ENCODE assay signal across 7 cellular contexts in genomic region chr17:64830631-64830941, GRCh38.
DNase-seq lines count a peak whose midpoint lies in the region; ATAC-seq and TF ChIP-seq lines count a peak whose summit lies in the region.
"Not testable (repeated sequence)": the region's sequence is repeated elsewhere in the genome, so short reads cannot be mapped to it uniquely, and the experiment has no call there.

No MANE protein-coding gene starts in this region.

- H3K4me1 ChIP-seq in Loucy (ENCODE audit: insufficient read depth, low read length, poor library complexity, severe bottlenecking) (peaks cover 13% of the 10 kb centered on the region), mucosa of rectum (ENCODE audit: control insufficient read depth in 2 of 2, insufficient read depth in 2 of 2, low read length in 2 of 2) (peaks cover 10 to 12% of the 10 kb centered on the region in 2 donors)
- H3K4me1 ChIP-seq in colonic mucosa: not testable (repeated sequence)

- H3K36me3 ChIP-seq in Loucy (ENCODE audit: insufficient read depth, low read length); colonic mucosa; mucosa of rectum (ENCODE audit: control insufficient read depth in 2 of 2, insufficient read depth in 2 of 2, low read length in 2 of 2): not testable (repeated sequence)

- not testable (repeated sequence) for H2AFZ ChIP-seq in Loucy (ENCODE audit: low read length)

- DNase-seq in T-helper 2 cell treated with Interferon-gamma antibody and Interleukin-4, amounts not matched to agents 5 μg/mL and 100 μg/mL, for 36 hours (ENCODE audit: low spot score); colonic mucosa; left ventricle myocardium superior; stimulated activated effector memory CD8-positive, alpha-beta T cell treated with anti-CD3 and anti-CD28 coated beads, Interleukin-12 subunit alpha, Interleukin-12 subunit beta, amount 100 ng/mL, for 72 hours (ENCODE audit: low spot score in 2 of 2): not testable (repeated sequence)

- H3F3A ChIP-seq in Loucy (ENCODE audit: low read depth): not testable (repeated sequence)

- H3K4me1 Mint-ChIP-seq in T-helper 2 cell treated with Interferon-gamma antibody and Interleukin-4, amounts not matched to agents 5 μg/mL and 100 μg/mL, for 36 hours (ENCODE audit: low read depth): peaks cover 10% of the 10 kb centered on the region
- H3K4me1 Mint-ChIP-seq in stimulated activated effector memory CD8-positive, alpha-beta T cell treated with anti-CD3 and anti-CD28 coated beads, Interleukin-12 subunit alpha, Interleukin-12 subunit beta, amount 100 ng/mL, for 72 hours: not testable (repeated sequence)

- H3K27ac ChIP-seq in colonic mucosa: peak overlapping the region; percentile 69
- H3K27ac ChIP-seq in mucosa of rectum (ENCODE audit: low read depth in 2 of 2, low read length in 2 of 2): peak overlapping the region; percentile 65 to 68

- not testable (repeated sequence) for TF ChIP-seq CTCF in Loucy (conservative IDR thresholded peaks at IDR 0.05; ENCODE audit: low read length); colonic mucosa (IDR thresholded peaks at IDR 0.05)

- H3K9ac ChIP-seq in Loucy (ENCODE audit: low read depth, low read length, poor library complexity, severe bottlenecking); colonic mucosa (ENCODE audit: low read depth in 2 of 2, low read length in 2 of 2); mucosa of rectum (ENCODE audit: low read depth in 1 of 2, low read length in 2 of 2): not testable (repeated sequence)

- H3K27me3 ChIP-seq in Loucy (ENCODE audit: insufficient read depth, low read length, poor library complexity, severe bottlenecking); colonic mucosa; mucosa of rectum (ENCODE audit: control insufficient read depth in 2 of 2, insufficient read depth in 2 of 2, low read length in 2 of 2): not testable (repeated sequence)

- H3K9me3 Mint-ChIP-seq in T-helper 2 cell treated with Interferon-gamma antibody and Interleukin-4, amounts not matched to agents 5 μg/mL and 100 μg/mL, for 36 hours; stimulated activated effector memory CD8-positive, alpha-beta T cell treated with anti-CD3 and anti-CD28 coated beads, Interleukin-12 subunit alpha, Interleukin-12 subunit beta, amount 100 ng/mL, for 72 hours: not testable (repeated sequence)

- not testable (repeated sequence) for H3K9me3 ChIP-seq in Loucy (ENCODE audit: insufficient read depth, low read depth, low read length); colonic mucosa; mucosa of rectum (ENCODE audit: control insufficient read depth in 2 of 2, low read length in 2 of 2)

- H3K4me3 Mint-ChIP-seq in T-helper 2 cell treated with Interferon-gamma antibody and Interleukin-4, amounts not matched to agents 5 μg/mL and 100 μg/mL, for 36 hours; stimulated activated effector memory CD8-positive, alpha-beta T cell treated with anti-CD3 and anti-CD28 coated beads, Interleukin-12 subunit alpha, Interleukin-12 subunit beta, amount 100 ng/mL, for 72 hours: not testable (repeated sequence)

- ATAC-seq in esophagus mucosa: peak; percentile 58
- ATAC-seq in left ventricle myocardium superior: peak; percentile 9
- not testable (repeated sequence) for ATAC-seq in stimulated activated effector memory CD8-positive, alpha-beta T cell treated with anti-CD3 and anti-CD28 coated beads, Interleukin-12 subunit alpha, Interleukin-12 subunit beta, amount 100 ng/mL, for 72 hours

- H3K27ac Mint-ChIP-seq in T-helper 2 cell treated with Interferon-gamma antibody and Interleukin-4, amounts not matched to agents 5 μg/mL and 100 μg/mL, for 36 hours: peak overlapping the region; percentile 43
- H3K27ac Mint-ChIP-seq in stimulated activated effector memory CD8-positive, alpha-beta T cell treated with anti-CD3 and anti-CD28 coated beads, Interleukin-12 subunit alpha, Interleukin-12 subunit beta, amount 100 ng/mL, for 72 hours: peak overlapping the region; percentile 83

- H3K4me2 ChIP-seq in Loucy (ENCODE audit: low read depth, low read length, poor library complexity, severe bottlenecking): peak overlapping the region; percentile 37

- H3K9me2 ChIP-seq in Loucy (replicated peaks; ENCODE audit: low read depth, low read length): not testable (repeated sequence)

- H3K4me3 ChIP-seq in Loucy (ENCODE audit: low read length, poor library complexity, severe bottlenecking): peak overlapping the region; percentile 27
- not testable (repeated sequence) for H3K4me3 ChIP-seq in colonic mucosa; mucosa of rectum (ENCODE audit: low read length in 2 of 2)

- H3K79me2 ChIP-seq in Loucy (ENCODE audit: insufficient read depth, low read length): peaks cover 15% of the 10 kb centered on the region; the same call in 1 of the 2 replicates

- peaks cover 10% of the 10 kb centered on the region for H3K36me3 Mint-ChIP-seq in T-helper 2 cell treated with Interferon-gamma antibody and Interleukin-4, amounts not matched to agents 5 μg/mL and 100 μg/mL, for 36 hours (ENCODE audit: low read depth)
- peaks cover 12% of the 10 kb centered on the region for H3K36me3 Mint-ChIP-seq in stimulated activated effector memory CD8-positive, alpha-beta T cell treated with anti-CD3 and anti-CD28 coated beads, Interleukin-12 subunit alpha, Interleukin-12 subunit beta, amount 100 ng/mL, for 72 hours

- intact Hi-C loops in colonic mucosa (cut with DNase I); left ventricle myocardium superior (cut with micrococcal nuclease): not testable (repeated sequence)

- H4K20me1 ChIP-seq in Loucy (ENCODE audit: insufficient read depth, low read length, poor library complexity, severe bottlenecking): not testable (repeated sequence)

- not testable (repeated sequence) for H3K27me3 Mint-ChIP-seq in T-helper 2 cell treated with Interferon-gamma antibody and Interleukin-4, amounts not matched to agents 5 μg/mL and 100 μg/mL, for 36 hours (ENCODE audit: low read depth)
